Comparison of ENCODE assay signal across 19 cellular contexts in genomic region chr7:121261207-121261884, GRCh38.
"Had no signal": no experiment of that assay in that cellular context is flagged by ENCODE, and none has a peak within 500 bp of the region (broad histone marks: within the 10 kb centered on the region; RNA-seq: fewer than 3 reads in every experiment).

No MANE protein-coding gene starts in this region.

- H3K9me2 ChIP-seq: SK-N-SH had no signal

- H3K27ac ChIP-seq: KMS-11, RWPE1 had no signal

- DNase-seq: Kasumi-1, MM.1S, NCI-H1092 treated with DMSO at 0.1 percent for 48 hours, NCI-H1436, NCI-H187, NCI-H2029, NCI-H2081 treated with DMSO at 0.1 percent for 48 hours, NCI-H2171, NCI-H446, NCI-H510A, NCI-H524 treated with DMSO at 0.1 percent for 48 hours, NCI-H774, SHP77, SK-N-SH had no signal

- H3K9me3 ChIP-seq: SK-N-SH had no signal

- H3K4me3 ChIP-seq: K562 had no signal

- H3K27me3 Mint-ChIP-seq: IgD-negative memory B cell had no signal

- ATAC-seq: HepG2, K562 had no signal

- H3K9ac ChIP-seq: KMS-11, SK-N-SH had no signal

- H3K4me2 ChIP-seq: KMS-11, SK-N-SH had no signal

- H3K4me3 Mint-ChIP-seq: IgD-negative memory B cell had no signal

- H3K27ac Mint-ChIP-seq: IgD-negative memory B cell had no signal
